Comparison of ENCODE assay signal across 36 cellular contexts in genomic region chr2:11327871-11328270, GRCh38.
"Had no signal": no experiment of that assay in that cellular context is flagged by ENCODE, and none has a peak within 500 bp of the region (broad histone marks: within the 10 kb centered on the region; RNA-seq: fewer than 3 reads in every experiment).

No MANE protein-coding gene starts in this region.

- H3K27ac ChIP-seq: adrenal gland, body of pancreas, brain microvascular endothelial cell, breast epithelium, VCaP had no signal

- H3K9me3 ChIP-seq: adrenal gland, body of pancreas, breast epithelium had no signal

- H3K36me3 Mint-ChIP-seq: activated CD4-positive, alpha-beta memory T cell treated with anti-CD3 and anti-CD28 coated beads for 36 hours; activated naive CD4-positive, alpha-beta T cell treated with anti-CD3 and anti-CD28 coated beads, Interleukin-2, amount 50 U/mL, for 72 hours had no signal

- H3K9me3 Mint-ChIP-seq: activated CD4-positive, alpha-beta T cell treated with anti-CD3 and anti-CD28 coated beads, Interleukin-2, amount 10 ng/mL, durations not matched to agents 24 days and 14 days; activated T-helper 1 cell treated with anti-CD3 and anti-CD28 coated beads, Interleukin-12 subunit alpha, Interleukin-12 subunit beta, Interleukin-2, Interleukin-4 antibody, amounts not matched to agents 30 ng/mL and 10 ng/mL and 1 ng/mL, durations not matched to agents 14 hours and 24 hours and 36 hours; activated T-helper 17 cell treated with anti-CD3 and anti-CD28 coated beads, Interleukin-2, amount 50 U/mL, for 72 hours; T-helper 2 cell treated with Interferon-gamma antibody and Interleukin-4, amounts not matched to agents 5 μg/mL and 100 μg/mL, for 36 hours had no signal

- H3K4me3 Mint-ChIP-seq: activated B cell treated with CpG ODN at 0.5 μM for 24 hours; activated CD4-positive, alpha-beta memory T cell treated with anti-CD3 and anti-CD28 coated beads for 36 hours; activated CD4-positive, alpha-beta T cell treated with anti-CD3 and anti-CD28 coated beads, Interleukin-2, amount 10 ng/mL, durations not matched to agents 24 days and 14 days; activated CD8-positive, alpha-beta T cell treated with anti-CD3 and anti-CD28 coated beads for 36 hours; activated naive CD4-positive, alpha-beta T cell treated with anti-CD3 and anti-CD28 coated beads for 36 hours; activated naive CD8-positive, alpha-beta T cell treated with anti-CD3 and anti-CD28 coated beads for 36 hours; activated T-cell treated with anti-CD3 and anti-CD28 coated beads, Interleukin-2, amount 50 U/mL, for 4 hours; activated T-cell treated with anti-CD3 and anti-CD28 coated beads, Interleukin-2, amount 50 U/mL, for 72 hours; activated T-helper 1 cell treated with anti-CD3 and anti-CD28 coated beads, Interleukin-12 subunit alpha, Interleukin-12 subunit beta, Interleukin-2, Interleukin-4 antibody, amounts not matched to agents 30 ng/mL and 10 ng/mL and 1 ng/mL, durations not matched to agents 14 hours and 24 hours and 36 hours; activated T-helper 17 cell treated with anti-CD3 and anti-CD28 coated beads, Interleukin-2, amount 50 U/mL, for 72 hours; T-helper 1 cell treated with Interleukin-12 subunit alpha and Interleukin-12 subunit beta and Interleukin-4 antibody, amounts not matched to agents 30 μg/mL and 1 μg/mL, for 36 hours; T-helper 2 cell treated with Interferon-gamma antibody and Interleukin-4, amounts not matched to agents 5 μg/mL and 100 μg/mL, for 36 hours had no signal

- H3K27me3 ChIP-seq: adrenal gland, body of pancreas, brain microvascular endothelial cell, breast epithelium had no signal

- DNase-seq: activated B cell treated with CpG ODN at 0.5 μM for 24 hours; activated CD4-positive, alpha-beta memory T cell treated with anti-CD3 and anti-CD28 coated beads for 36 hours; activated CD4-positive, alpha-beta T cell treated with anti-CD3 and anti-CD28 coated beads for 4 hours; activated CD4-positive, alpha-beta T cell treated with anti-CD3 and anti-CD28 coated beads, Interleukin-2, amount 10 ng/mL, durations not matched to agents 24 days and 14 days; activated CD4-positive, alpha-beta T cell treated with anti-CD3 and anti-CD28 coated beads, Interleukin-2, amount 50 U/mL, for 1 hour; activated CD4-positive, alpha-beta T cell treated with anti-CD3 and anti-CD28 coated beads, Interleukin-2, amount 50 U/mL, for 4 hours; activated CD4-positive, CD25-positive, alpha-beta regulatory T cell treated with anti-CD3 and anti-CD28 coated beads, Interleukin-2, amount 50 U/mL, for 72 hours; activated CD8-positive, alpha-beta memory T cell treated with anti-CD3 and anti-CD28 coated beads, Interleukin-2, amount 50 U/mL, for 4 hours; activated CD8-positive, alpha-beta T cell treated with anti-CD3 and anti-CD28 coated beads for 36 hours; activated effector memory CD4-positive, alpha-beta T cell treated with anti-CD3 and anti-CD28 coated beads, Interleukin-2, amount 50 U/mL, for 16 hours; activated gamma-delta T cell treated with Interleukin-2 at 50 U/mL for 16 hours; activated naive CD4-positive, alpha-beta T cell; activated naive CD4-positive, alpha-beta T cell treated with anti-CD3 and anti-CD28 coated beads for 36 hours; activated naive CD4-positive, alpha-beta T cell treated with anti-CD3 and anti-CD28 coated beads, Interleukin-2, amount 50 U/mL, for 16 hours; activated naive CD8-positive, alpha-beta T cell treated with anti-CD3 and anti-CD28 coated beads for 36 hours; activated T-cell treated with anti-CD3 and anti-CD28 coated beads for 4 hours; activated T-cell treated with anti-CD3 and anti-CD28 coated beads, Interleukin-2, amount 50 U/mL, for 1 hour; activated T-cell treated with anti-CD3 and anti-CD28 coated beads, Interleukin-2, amount 50 U/mL, for 4 hours; activated T-cell treated with anti-CD3 and anti-CD28 coated beads, Interleukin-2, amount 50 U/mL, for 72 hours; adrenal gland; amniotic stem cell; aorta; body of pancreas; brain microvascular endothelial cell; central memory CD4-positive, alpha-beta T cell; T-helper 2 cell; T-helper 9 cell had no signal

- H3K36me3 ChIP-seq: adrenal gland, brain microvascular endothelial cell, breast epithelium had no signal

- H3K27ac Mint-ChIP-seq: activated B cell treated with CpG ODN at 0.5 μM for 24 hours; activated CD4-positive, alpha-beta memory T cell treated with anti-CD3 and anti-CD28 coated beads for 36 hours; activated CD4-positive, alpha-beta T cell treated with anti-CD3 and anti-CD28 coated beads, Interleukin-2, amount 10 ng/mL, durations not matched to agents 24 days and 14 days; activated CD8-positive, alpha-beta T cell treated with anti-CD3 and anti-CD28 coated beads for 36 hours; activated naive CD4-positive, alpha-beta T cell treated with anti-CD3 and anti-CD28 coated beads for 36 hours; activated naive CD4-positive, alpha-beta T cell treated with anti-CD3 and anti-CD28 coated beads, Interleukin-2, amount 50 U/mL, for 72 hours; activated naive CD8-positive, alpha-beta T cell treated with anti-CD3 and anti-CD28 coated beads for 36 hours; activated T-cell treated with anti-CD3 and anti-CD28 coated beads, Interleukin-2, amount 50 U/mL, for 72 hours; activated T-helper 1 cell treated with anti-CD3 and anti-CD28 coated beads, Interleukin-12 subunit alpha, Interleukin-12 subunit beta, Interleukin-2, Interleukin-4 antibody, amounts not matched to agents 30 ng/mL and 10 ng/mL and 1 ng/mL, durations not matched to agents 14 hours and 24 hours and 36 hours; activated T-helper 17 cell treated with anti-CD3 and anti-CD28 coated beads, Interleukin-2, amount 50 U/mL, for 72 hours; T-helper 1 cell treated with Interleukin-12 subunit alpha and Interleukin-12 subunit beta and Interleukin-4 antibody, amounts not matched to agents 30 μg/mL and 1 μg/mL, for 36 hours; T-helper 2 cell treated with Interferon-gamma antibody and Interleukin-4, amounts not matched to agents 5 μg/mL and 100 μg/mL, for 36 hours had no signal

- H3K27me3 Mint-ChIP-seq: activated B cell treated with CpG ODN at 0.5 μM for 24 hours; activated CD4-positive, alpha-beta memory T cell treated with anti-CD3 and anti-CD28 coated beads for 36 hours; activated CD4-positive, alpha-beta T cell treated with anti-CD3 and anti-CD28 coated beads, Interleukin-2, amount 10 ng/mL, durations not matched to agents 24 days and 14 days; activated CD8-positive, alpha-beta T cell treated with anti-CD3 and anti-CD28 coated beads for 36 hours; activated naive CD8-positive, alpha-beta T cell treated with anti-CD3 and anti-CD28 coated beads for 36 hours; activated T-helper 17 cell treated with anti-CD3 and anti-CD28 coated beads, Interleukin-2, amount 50 U/mL, for 72 hours had no signal

- FAIRE-seq: astrocyte, TTC549 had no signal

- ATAC-seq: activated CD8-positive, alpha-beta T cell treated with anti-CD3 and anti-CD28 coated beads for 36 hours; activated naive CD4-positive, alpha-beta T cell treated with anti-CD3 and anti-CD28 coated beads, Interleukin-2, amount 50 U/mL, for 72 hours; activated T-cell treated with anti-CD3 and anti-CD28 coated beads, Interleukin-2, amount 50 U/mL, for 4 hours; activated T-cell treated with anti-CD3 and anti-CD28 coated beads, Interleukin-2, amount 50 U/mL, for 72 hours; activated T-helper 17 cell treated with anti-CD3 and anti-CD28 coated beads, Interleukin-2, amount 50 U/mL, for 72 hours; body of pancreas had no signal

- H3K4me3 ChIP-seq: adrenal gland, body of pancreas, breast epithelium had no signal

- H3K4me1 ChIP-seq: body of pancreas, breast epithelium had no signal

- H3K4me1 Mint-ChIP-seq: activated T-helper 17 cell treated with anti-CD3 and anti-CD28 coated beads, Interleukin-2, amount 50 U/mL, for 72 hours had no signal
